17 cellular contexts compared by ENCODE assay signal in genomic region chr13:110576070-110576394, GRCh38. TPM values are rescaled to one million over a fixed set of nuclear protein-coding genes. Genes with fewer than 3 reads are reported as not detected.
DNase-seq lines count a peak whose midpoint lies in the region; ATAC-seq, FAIRE-seq and TF ChIP-seq lines count a peak whose summit lies in the region.
"Had no signal": no experiment of that assay in that cellular context is flagged by ENCODE, and none has a peak within 500 bp of the region (broad histone marks: within the 10 kb centered on the region; RNA-seq: fewer than 3 reads in every experiment).

No MANE protein-coding gene starts in this region.

- FAIRE-seq in pancreas (lab: Jason Lieb, UNC): no peak

- H3K27me3 ChIP-seq in Peyer's patch: no peaks in the 10 kb centered on the region
- no peaks in the 10 kb centered on the region for H3K27me3 ChIP-seq in pancreas
- H3K27me3 ChIP-seq: breast epithelium had no signal

- H3K36me3 ChIP-seq in Peyer's patch (no peaks in the 10 kb centered on the region), pancreas (no peaks in the 10 kb centered on the region)
- H3K36me3 ChIP-seq: breast epithelium, thoracic aorta had no signal

- no peaks in the 10 kb centered on the region for H3K36me3 Mint-ChIP-seq in activated CD8-positive, alpha-beta memory T cell treated with anti-CD3 and anti-CD28 coated beads, Interleukin-2, amount 10 ng/mL, durations not matched to agents 7 days and 5 days
- H3K36me3 Mint-ChIP-seq: activated naive CD8-positive, alpha-beta T cell had no signal

- CTCF ChIA-PET in activated CD8-positive, alpha-beta memory T cell treated with anti-CD3 and anti-CD28 coated beads, Interleukin-2, amount 10 ng/mL, durations not matched to agents 7 days and 5 days (lab: Charles Lee): interaction anchor here (0.8 kb wide), 1 partner anchor 17 kb away, joined by 3 read pairs; no protein-coding TSS in a partner anchor

- no peak for DNase-seq in activated CD8-positive, alpha-beta memory T cell treated with anti-CD3 and anti-CD28 coated beads, Interleukin-2, amount 10 ng/mL, durations not matched to agents 7 days and 5 days
- no peak for DNase-seq in activated CD8-positive, alpha-beta memory T cell treated with anti-CD3 and anti-CD28 coated beads, Interleukin-2, amount 50 U/mL, for 4 hours
- DNase-seq in Peyer's patch: peak in 1 of 3 donors; percentile 38
- DNase-seq in pancreas: no peak
- DNase-seq in middle frontal gyrus (ENCODE audit: extremely low spot score, low spot score): no peak
- DNase-seq in substantia nigra (lab: John Stamatoyannopoulos, UW): no peak
- DNase-seq: activated T-cell treated with anti-CD3 and anti-CD28 coated beads, Interleukin-2, amount 50 U/mL, for 4 hours; NCI-H1436 treated with DMSO at 0.1 percent for 48 hours; NCI-H446 treated with DMSO at 0.1 percent for 48 hours had no signal

- H3K4me1 ChIP-seq in Peyer's patch: peaks cover 0 to 14% (median 6%) of the 10 kb centered on the region in 4 donors
- H3K4me1 ChIP-seq in pancreas: peaks cover 0 to 9% (median 6%) of the 10 kb centered on the region in 3 donors
- H3K4me1 ChIP-seq: breast epithelium, parathyroid adenoma had no signal

- peaks cover 27% of the 10 kb centered on the region for H3K4me1 Mint-ChIP-seq in activated CD8-positive, alpha-beta memory T cell treated with anti-CD3 and anti-CD28 coated beads, Interleukin-2, amount 10 ng/mL, durations not matched to agents 7 days and 5 days

- peak overlapping the region; percentile 18 to 67 (median 47) for H3K27ac ChIP-seq in Peyer's patch
- peak overlapping the region; percentile 39 to 77 (median 50) for H3K27ac ChIP-seq in pancreas
- no peak overlapping the region for H3K27ac ChIP-seq in substantia nigra (ENCODE audit: low read depth, low read length, poor library complexity, severe bottlenecking)
- H3K27ac ChIP-seq: breast epithelium, parathyroid adenoma, thoracic aorta had no signal

- H3K9me3 ChIP-seq in Peyer's patch (no peaks in the 10 kb centered on the region), pancreas (no peaks in the 10 kb centered on the region)
- H3K9me3 ChIP-seq: breast epithelium, Caco-2, thoracic aorta had no signal

- H3K9me3 Mint-ChIP-seq in activated CD8-positive, alpha-beta memory T cell treated with anti-CD3 and anti-CD28 coated beads, Interleukin-2, amount 10 ng/mL, durations not matched to agents 7 days and 5 days (ENCODE audit: low read depth): no peaks in the 10 kb centered on the region
- H3K9me3 Mint-ChIP-seq: activated CD4-positive, alpha-beta T cell treated with anti-CD3 and anti-CD28 coated beads, Interleukin-2, amount 10 ng/mL, durations not matched to agents 7 days and 5 days; activated T-cell treated with anti-CD3 and anti-CD28 coated beads, Interleukin-2, amount 50 U/mL, for 4 hours had no signal

- peak overlapping the region; percentile 40 for H3K4me3 Mint-ChIP-seq in activated CD8-positive, alpha-beta memory T cell treated with anti-CD3 and anti-CD28 coated beads, Interleukin-2, amount 10 ng/mL, durations not matched to agents 7 days and 5 days
- H3K4me3 Mint-ChIP-seq: activated CD4-positive, alpha-beta T cell treated with anti-CD3 and anti-CD28 coated beads, Interleukin-2, amount 10 ng/mL, durations not matched to agents 7 days and 5 days; activated naive CD8-positive, alpha-beta T cell; activated T-cell treated with anti-CD3 and anti-CD28 coated beads, Interleukin-2, amount 50 U/mL, for 4 hours had no signal

- ATAC-seq in activated CD8-positive, alpha-beta memory T cell treated with anti-CD3 and anti-CD28 coated beads, Interleukin-2, amount 10 ng/mL, durations not matched to agents 7 days and 5 days: no peak
- peak; percentile 7 for ATAC-seq in GM19467 (IDR thresholded peaks at IDR 0.05; ENCODE audit: unreplicated experiment)
- no peak for ATAC-seq in pancreas
- ATAC-seq in HG03108 (IDR thresholded peaks at IDR 0.05; ENCODE audit: unreplicated experiment): no peak

- no peak for TF ChIP-seq CTCF in Peyer's patch (IDR thresholded peaks at IDR 0.05)
- no peak for TF ChIP-seq CTCF in pancreas (IDR thresholded peaks at IDR 0.05)

- H3K4me3 ChIP-seq in Peyer's patch (peak overlapping the region in 1 of 4 donors; percentile 15), pancreas (no peak overlapping the region)
- H3K4me3 ChIP-seq: breast epithelium, thoracic aorta had no signal

- H3K27ac Mint-ChIP-seq in activated CD8-positive, alpha-beta memory T cell treated with anti-CD3 and anti-CD28 coated beads, Interleukin-2, amount 10 ng/mL, durations not matched to agents 7 days and 5 days: no peak overlapping the region
- H3K27ac Mint-ChIP-seq: activated CD4-positive, alpha-beta T cell treated with anti-CD3 and anti-CD28 coated beads, Interleukin-2, amount 10 ng/mL, durations not matched to agents 7 days and 5 days; activated naive CD8-positive, alpha-beta T cell had no signal

- 77 to 83% methylated on average over 7 of the region's 7 CpGs for WGBS in pancreas, 2 donors

- TF ChIP-seq POLR2A in Peyer's patch (IDR thresholded peaks at IDR 0.05): no peak

- intact Hi-C loops in pancreas (cut with DNase I): loop anchor here in 1 of 3 donors (10.0 kb wide), 1 partner anchor 121 kb away; no protein-coding TSS in a partner anchor

- H3K27me3 Mint-ChIP-seq in activated CD8-positive, alpha-beta memory T cell treated with anti-CD3 and anti-CD28 coated beads, Interleukin-2, amount 10 ng/mL, durations not matched to agents 7 days and 5 days: peaks cover 82% of the 10 kb centered on the region

RNA-seq across cellular contexts. Expression of gene RAB20, which starts 14.5 kb away (rescaled TPM):
- total RNA-seq in activated CD8-positive, alpha-beta memory T cell treated with anti-CD3 and anti-CD28 coated beads, Interleukin-2, amount 10 ng/mL, durations not matched to agents 7 days and 5 days: 1 to 10 TPM; 1.1 to 3.8 TPM
- total RNA-seq in Peyer's patch: 10 to 100 TPM; 15.7 to 69.1 (median 62.2) TPM
- 10 to 100 TPM in 5 of 6 donors, 1 to 10 TPM in 1; 9.3 to 23.1 (median 14.2) TPM for total RNA-seq in pancreas
- polyA plus RNA-seq in pancreas: 10 to 100 TPM; 10.9 to 23.6 TPM

RNA-seq across cellular contexts. Expression of gene NAXD, which starts 39.3 kb away (rescaled TPM):
- 10 to 100 TPM; 26.3 to 29.5 TPM for total RNA-seq in activated CD8-positive, alpha-beta memory T cell treated with anti-CD3 and anti-CD28 coated beads, Interleukin-2, amount 10 ng/mL, durations not matched to agents 7 days and 5 days
- total RNA-seq in Peyer's patch (10 to 100 TPM; 27.1 to 43.2 (median 35.8) TPM), pancreas (10 to 100 TPM; 17.4 to 25.1 (median 19.4) TPM)
- 10 to 100 TPM; 34.8 to 56.4 TPM for polyA plus RNA-seq in pancreas
